Comparison of ENCODE assay signal across 1 cellular context in genomic region chr1:44820945-44821715, GRCh38.
TF ChIP-seq lines count a peak whose summit lies in the region.

No MANE protein-coding gene starts in this region.

TF ChIP-seq in GM12878, 131 proteins besides CTCF, POLR2A, EP300 and RAD21:
- TF ChIP-seq ETV6 (conservative IDR thresholded peaks at IDR 0.05 in 1 of 2, IDR thresholded peaks at IDR 0.05 in 1 of 2; ENCODE audit: borderline replicate concordance in 1 of 2, low read depth in 1 of 2) = no peak
- TF ChIP-seq MLLT1 (IDR thresholded peaks at IDR 0.05) = no peak
- TF ChIP-seq RCOR1 (conservative IDR thresholded peaks at IDR 0.05; ENCODE audit: low read depth, low read length) = no peak
- TF ChIP-seq MYC (IDR thresholded peaks at IDR 0.05; ENCODE audit: insufficient read depth, insufficient read length, insufficient replicate concordance, low read length, severe bottlenecking) = no peak
- no peak for TF ChIP-seq IRF5 (IDR thresholded peaks at IDR 0.05; ENCODE audit: borderline replicate concordance)
- no peak for TF ChIP-seq SPI1 (IDR thresholded peaks at IDR 0.05; ENCODE audit: borderline replicate concordance, insufficient read depth, low read depth, low read length)
- TF ChIP-seq BCL11A (IDR thresholded peaks at IDR 0.05; ENCODE audit: low read depth, low read length) = no peak
- no peak for TF ChIP-seq ZBED1 (IDR thresholded peaks at IDR 0.05; ENCODE audit: borderline replicate concordance)
- TF ChIP-seq SUZ12 (IDR thresholded peaks at IDR 0.05; ENCODE audit: unreplicated experiment) = no peak
- TF ChIP-seq POLR2AphosphoS5 (IDR thresholded peaks at IDR 0.05; ENCODE audit: low read length) = no peak
